ENCODE assay signal across 4 cellular contexts in genomic region chrX:153132924-153133323, GRCh38. TPM values are rescaled to one million over a fixed set of nuclear protein-coding genes. Genes with fewer than 3 reads are reported as not detected.
"Had no signal": no experiment of that assay in that cellular context is flagged by ENCODE, and none has a peak within 500 bp of the region (broad histone marks: within the 10 kb centered on the region; RNA-seq: fewer than 3 reads in every experiment).

No MANE protein-coding gene starts in this region.

RNA-seq across cellular contexts. Expression of gene MAGEA1, which starts 46.2 kb away (rescaled TPM):
- total RNA-seq: HepG2, HT-29, IMR-90 had no signal
- polyA plus RNA-seq: HepG2, IgD-negative memory B cell, IMR-90 had no signal
